Comparison of ENCODE assay signal across 8 cellular contexts in genomic region chr11:101860694-101861371, GRCh38. TPM values are rescaled to one million over a fixed set of nuclear protein-coding genes. Genes with fewer than 3 reads are reported as not detected.
DNase-seq lines count a peak whose midpoint lies in the region; ATAC-seq, FAIRE-seq and TF ChIP-seq lines count a peak whose summit lies in the region.

No MANE protein-coding gene starts in this region.

- H3K9ac ChIP-seq in kidney (ENCODE audit: low read length in 2 of 2), result no peak overlapping the region

- H3K9me3 ChIP-seq in RWPE2 (ENCODE audit: severe bottlenecking), result no peaks in the 10 kb centered on the region
- H3K9me3 ChIP-seq in kidney (ENCODE audit: control insufficient read depth in 1 of 2, low read length in 2 of 2), result no peaks in the 10 kb centered on the region

- H3K27ac ChIP-seq in RWPE2 (ENCODE audit: poor library complexity, severe bottlenecking) (no peak overlapping the region), kidney (ENCODE audit: low read depth in 2 of 2, low read length in 2 of 2) (no peak overlapping the region)

- H3K4me1 ChIP-seq in RWPE2 (ENCODE audit: insufficient read depth, poor library complexity, severe bottlenecking) (peaks cover 14% of the 10 kb centered on the region), kidney (ENCODE audit: control insufficient read depth in 1 of 2, insufficient read depth in 1 of 2, low read depth in 1 of 2, low read length in 2 of 2) (no peaks in the 10 kb centered on the region)

- no peak overlapping the region for H3K4me3 ChIP-seq in RWPE2 (ENCODE audit: severe bottlenecking)
- no peak overlapping the region for H3K4me3 ChIP-seq in bronchial epithelial cell (ENCODE audit: low read depth, low read length)
- no peak overlapping the region for H3K4me3 ChIP-seq in kidney (ENCODE audit: low read length in 2 of 2)

- TF ChIP-seq CTCF in RWPE2 (IDR thresholded peaks at IDR 0.05; ENCODE audit: poor library complexity, severe bottlenecking) (peak; percentile 90), bronchial epithelial cell (IDR thresholded peaks at IDR 0.05; ENCODE audit: insufficient read depth, low read length, severe bottlenecking) (peak; percentile 71), kidney (IDR thresholded peaks at IDR 0.05; ENCODE audit: borderline replicate concordance, extremely low read depth, insufficient read depth) (peak; percentile 71)

- intact Hi-C loops in kidney (cut with DNase I), result loop anchor here (10.0 kb wide), 1 partner anchor 144 kb away; no protein-coding TSS in a partner anchor

- no peaks in the 10 kb centered on the region for H3K36me3 ChIP-seq in RWPE2 (ENCODE audit: low read depth)
- no peaks in the 10 kb centered on the region for H3K36me3 ChIP-seq in bronchial epithelial cell (ENCODE audit: control insufficient read depth, insufficient read depth, low read length)
- no peaks in the 10 kb centered on the region for H3K36me3 ChIP-seq in kidney (ENCODE audit: control insufficient read depth in 1 of 2, insufficient read depth in 2 of 2, low read length in 2 of 2)

- FAIRE-seq in HTR-8/SVneo (lab: Jason Lieb, UNC) (peak; percentile 95), bronchial epithelial cell (lab: Jason Lieb, UNC) (no peak), kidney (lab: Jason Lieb, UNC) (peak; percentile 53)

- H3K27me3 ChIP-seq in RWPE2 (ENCODE audit: insufficient read depth, poor library complexity, severe bottlenecking) (no peaks in the 10 kb centered on the region), bronchial epithelial cell (ENCODE audit: control insufficient read depth, insufficient read depth, low read length) (no peaks in the 10 kb centered on the region)

- ATAC-seq in GM21619 (IDR thresholded peaks at IDR 0.05; ENCODE audit: unreplicated experiment), result peak; percentile 92
- ATAC-seq in RWPE2 (ENCODE audit: low read depth), result peak; percentile 78

- DNase-seq in SIG-M5 treated with dmso at 0.1 percent for 504 hours (lab: John Stamatoyannopoulos, UW; ENCODE audit: unreplicated experiment) (peak; percentile 18), SIG-M5 (lab: John Stamatoyannopoulos, UW) (no peak), HTR-8/SVneo (ENCODE audit: insufficient read length, low spot score) (peak; percentile 62), RWPE2 (ENCODE audit: low spot score) (no peak), bronchial epithelial cell (ENCODE audit: low read depth) (peak; percentile 64), kidney (peak; percentile 54)
- DNase-seq in stimulated activated CD8-positive, alpha-beta memory T cell treated with anti-CD3 and anti-CD28 coated beads, Interleukin-4, amount 100 ng/mL, for 24 hours (ENCODE audit: low read depth), result peak; percentile 0

RNA-seq across cellular contexts. Expression of gene CEP126, which starts 54.0 kb away (rescaled TPM):
- total RNA-seq in bronchial epithelial cell (0.53 and 2.6 TPM in 2 replicates), kidney (5.3 TPM)
- polyA plus RNA-seq in kidney (ENCODE audit: insufficient read depth, low read depth, low replicate concordance), result 5.1 TPM

RNA-seq across cellular contexts. Expression of gene ANGPTL5, which starts 55.5 kb away (rescaled TPM):
- total RNA-seq in bronchial epithelial cell, result not detected in 2 replicates
- total RNA-seq in kidney, result not detected
- not detected for polyA plus RNA-seq in kidney (ENCODE audit: insufficient read depth, low read depth, low replicate concordance)

Comparison
In these comparisons a context has a peak if more than half of its experiments do, and no peak if none do; other contexts are left out.
1. DNase-seq: peak in SIG-M5 treated with dmso at 0.1 percent for 504 hours (single experiment), HTR-8/SVneo (single experiment), bronchial epithelial cell (single experiment), kidney (single experiment) and stimulated activated CD8-positive, alpha-beta memory T cell treated with anti-CD3 and anti-CD28 coated beads, Interleukin-4, amount 100 ng/mL, for 24 hours (single experiment); none in SIG-M5 (single experiment) and RWPE2 (single experiment).
2. Peak in every context shown above with its lines, with median percentiles within 50 percentile points of each other: CTCF ChIP-seq.